25 cellular contexts compared by ENCODE assay signal in genomic region chr5:158720316-158720715, GRCh38.
"Had no signal": no experiment of that assay in that cellular context is flagged by ENCODE, and none has a peak within 500 bp of the region (broad histone marks: within the 10 kb centered on the region; RNA-seq: fewer than 3 reads in every experiment).

No MANE protein-coding gene starts in this region.

- H3K36me3 ChIP-seq: brain microvascular endothelial cell, heart right ventricle, right atrium auricular region, vagina, WERI-Rb-1 had no signal

- DNase-seq: activated CD4-positive, alpha-beta T cell treated with anti-CD3 and anti-CD28 coated beads for 48 hours; activated CD4-positive, alpha-beta T cell treated with anti-CD3 and anti-CD28 coated beads, Interleukin-2, amount 50 U/mL, for 48 hours; activated CD8-positive, alpha-beta memory T cell treated with anti-CD3 and anti-CD28 coated beads for 24 hours; activated effector memory CD4-positive, alpha-beta T cell treated with anti-CD3 and anti-CD28 coated beads, Interleukin-2, amount 50 U/mL, for 16 hours; activated naive CD4-positive, alpha-beta T cell treated with anti-CD3 and anti-CD28 coated beads for 36 hours; activated naive CD8-positive, alpha-beta T cell treated with anti-CD3 and anti-CD28 coated beads for 36 hours; activated T-cell treated with anti-CD3 and anti-CD28 coated beads, Interleukin-2, amount 50 U/mL, for 1 hour; brain microvascular endothelial cell; cortex of kidney; effector memory CD8-positive, alpha-beta T cell; erythroblast; foreskin keratinocyte; heart right ventricle; islet precursor cell; left ventricle myocardium superior; naive B cell; nephron progenitor cell; stimulated activated CD4-positive, alpha-beta T cell treated with anti-CD3 and anti-CD28 coated beads, Interleukin-2, amount 100 ng/mL, for 48 hours; stimulated activated naive CD8-positive, alpha-beta T cell treated with anti-CD3 and anti-CD28 coated beads, Interleukin-15, Interleukin-2, amounts not matched to agents 100 U/mL and 50 U/mL, for 24 hours; T-helper 17 cell; T1000; WERI-Rb-1 had no signal

- H3K9me3 ChIP-seq: heart right ventricle, right atrium auricular region, vagina had no signal

- H3K4me1 ChIP-seq: foreskin keratinocyte, right atrium auricular region had no signal

- H3K27ac ChIP-seq: foreskin keratinocyte, right atrium auricular region, vagina, WERI-Rb-1 had no signal

- ATAC-seq: activated CD4-positive, CD25-positive, alpha-beta regulatory T cell treated with anti-CD3 and anti-CD28 coated beads, Interleukin-2, amount 50 U/mL, for 24 hours; effector memory CD8-positive, alpha-beta T cell; foreskin keratinocyte; heart right ventricle; left ventricle myocardium superior; stimulated activated naive CD8-positive, alpha-beta T cell treated with anti-CD3 and anti-CD28 coated beads, Interleukin-15, Interleukin-2, amounts not matched to agents 100 U/mL and 50 U/mL, for 24 hours; T-helper 17 cell had no signal

- H3K4me3 ChIP-seq: heart right ventricle, right atrium auricular region, vagina had no signal

- H3K27me3 ChIP-seq: brain microvascular endothelial cell, foreskin keratinocyte, heart right ventricle, right atrium auricular region, vagina had no signal
